In the genomic region with DNA sequence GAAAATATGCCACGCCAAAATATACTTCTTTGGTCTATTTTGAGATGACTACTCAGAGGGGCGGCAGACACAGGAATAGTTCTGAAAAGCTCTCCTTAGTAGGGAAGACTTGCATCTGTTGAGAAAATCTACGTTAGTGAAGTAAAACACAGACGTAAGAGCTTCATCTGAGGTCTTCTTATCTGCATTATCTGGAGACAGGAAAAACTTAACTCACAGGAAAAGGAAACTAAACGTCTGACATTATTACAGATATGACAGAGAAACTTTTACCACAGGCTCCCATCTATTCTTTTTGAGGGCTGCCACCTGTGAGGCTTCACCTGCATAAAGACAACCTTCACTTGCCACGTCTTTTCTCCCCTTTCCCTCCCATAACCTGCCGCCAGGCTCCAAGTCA, we compare ENCODE assay signal across 35 cellular contexts.
"Had no signal": no experiment of that assay in that cellular context is flagged by ENCODE, and none has a peak within 500 bp of the region (broad histone marks: within the 10 kb centered on the region; RNA-seq: fewer than 3 reads in every experiment).

No MANE protein-coding gene starts in this region.

- FAIRE-seq: bronchial epithelial cell, TTC549 had no signal

- H3K4me2 ChIP-seq: KMS-11, SK-N-SH had no signal

- H3K4me1 ChIP-seq: adrenal gland, Peyer's patch, SJSA1 had no signal

- ATAC-seq: activated CD8-positive, alpha-beta T cell treated with anti-CD3 and anti-CD28 coated beads, Interleukin-2, amount 10 ng/mL, durations not matched to agents 7 days and 5 days; activated naive CD4-positive, alpha-beta T cell treated with anti-CD3 and anti-CD28 coated beads, Interleukin-2, amount 50 U/mL, for 72 hours; activated T-cell treated with anti-CD3 and anti-CD28 coated beads, Interleukin-2, amount 50 U/mL, for 4 hours; PC-3 had no signal

- H3K9me3 ChIP-seq: adrenal gland, Peyer's patch, SJSA1, SK-N-SH had no signal

- DNase-seq: activated CD4-positive, alpha-beta T cell treated with anti-CD3 and anti-CD28 coated beads, Interleukin-2, amount 10 ng/mL, durations not matched to agents 24 days and 14 days; activated CD4-positive, alpha-beta T cell treated with anti-CD3 and anti-CD28 coated beads, Interleukin-2, amount 50 U/mL, for 48 hours; activated CD8-positive, alpha-beta T cell treated with anti-CD3 and anti-CD28 coated beads, Interleukin-2, amount 10 ng/mL, durations not matched to agents 7 days and 5 days; activated gamma-delta T cell treated with Interleukin-2 at 50 U/mL for 16 hours; activated naive CD4-positive, alpha-beta T cell treated with anti-CD3 and anti-CD28 coated beads for 36 hours; activated T-cell treated with anti-CD3 and anti-CD28 coated beads for 4 hours; activated T-cell treated with anti-CD3 and anti-CD28 coated beads, Interleukin-2, amount 50 U/mL, for 4 hours; adrenal gland; anterior cingulate cortex; caudate nucleus; cerebellar nuclear complex; MM.1S; MV-4-11; NCI-H1092; NCI-H1417; NCI-H146; NCI-H187; NCI-H2029 treated with DMSO at 0.1 percent for 48 hours; NCI-H2107; NCI-H2171 treated with DMSO at 0.1 percent for 48 hours; NCI-H2227 treated with DMSO at 0.1 percent for 48 hours; NCI-H446; NCI-H524; NCI-H69; NCI-H82; PC-3; Peyer's patch; RPMI8226; SHP77 treated with DMSO at 0.1 percent for 48 hours; SK-N-SH had no signal

- H3K27ac ChIP-seq: adrenal gland, KMS-11, Peyer's patch, SJSA1 had no signal

- H3K4me3 ChIP-seq: adrenal gland, Peyer's patch, SJSA1 had no signal

- H3K36me3 ChIP-seq: adrenal gland, Peyer's patch, SJSA1 had no signal

- H3K27me3 ChIP-seq: adrenal gland, Peyer's patch, SJSA1 had no signal

- H3K9ac ChIP-seq: KMS-11, SK-N-SH had no signal
